Comparison of ENCODE assay signal across 7 cellular contexts in the genomic region with DNA sequence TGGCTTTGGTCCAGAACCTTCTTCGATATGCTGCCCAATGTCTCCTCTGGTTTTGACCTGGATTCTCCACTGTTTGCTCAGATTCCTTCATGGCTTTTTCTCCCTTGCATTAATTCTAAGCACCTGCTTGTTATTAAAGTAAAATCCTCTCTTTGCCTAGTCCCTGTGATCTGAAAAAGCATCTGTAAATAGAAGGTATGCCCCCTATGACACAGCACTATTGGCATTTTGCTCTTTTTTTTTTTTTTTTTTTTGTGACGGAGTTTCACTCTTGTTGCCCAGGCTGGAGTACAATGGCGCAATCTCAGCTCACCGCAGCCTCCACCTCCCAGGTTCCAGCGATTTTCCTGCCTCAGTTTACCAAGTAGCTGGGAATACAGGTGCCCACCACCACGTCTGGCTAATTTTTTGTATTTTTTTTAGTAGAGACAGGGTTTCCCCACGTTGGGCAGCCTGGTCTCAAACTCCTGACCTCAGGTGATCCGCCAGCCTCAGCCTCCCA. TPM values are rescaled to one million over a fixed set of nuclear protein-coding genes. Genes with fewer than 3 reads are reported as not detected.
DNase-seq lines count a peak whose midpoint lies in the region; ATAC-seq, FAIRE-seq and TF ChIP-seq lines count a peak whose summit lies in the region.
"Not testable (repeated sequence)": the region's sequence is repeated elsewhere in the genome, so short reads cannot be mapped to it uniquely, and the experiment has no call there.

No MANE protein-coding gene starts in this region.

- intact Hi-C loops in Caco-2 (cut with micrococcal nuclease; ENCODE audit: unreplicated experiment): not testable (repeated sequence)

- not testable (repeated sequence) for H4K8ac ChIP-seq in H1 (ENCODE audit: extremely low read depth, insufficient read depth, low read length)

- peaks cover 31% of the 10 kb centered on the region for H3K4me1 Mint-ChIP-seq in Caco-2 (ENCODE audit: low read depth, unreplicated experiment)
- peaks cover 26% of the 10 kb centered on the region for H3K4me1 Mint-ChIP-seq in GM23338
- H3K4me1 Mint-ChIP-seq in astrocyte (ENCODE audit: low read depth, unreplicated experiment): peaks cover 10% of the 10 kb centered on the region
- peaks cover 28% of the 10 kb centered on the region for H3K4me1 Mint-ChIP-seq in neural progenitor cell

- not testable (repeated sequence) for TF ChIP-seq CTCF in Caco-2 (IDR thresholded peaks at IDR 0.05; ENCODE audit: insufficient read depth in 1 of 2, low read depth in 1 of 2, low read length in 1 of 2, severe bottlenecking in 1 of 2, unreplicated experiment in 1 of 2); GM23338 (conservative IDR thresholded peaks at IDR 0.05; ENCODE audit: low read depth in 2 of 2); RWPE2 (IDR thresholded peaks at IDR 0.05; ENCODE audit: poor library complexity, severe bottlenecking); astrocyte (IDR thresholded peaks at IDR 0.05; ENCODE audit: insufficient read depth, low read depth, low read length); H1 (IDR thresholded peaks at IDR 0.05; ENCODE audit: control extremely low read depth in 1 of 3, insufficient read depth in 1 of 3, low read depth in 1 of 3, low read length in 3 of 3); neural progenitor cell (IDR thresholded peaks at IDR 0.05)

- H3K56ac ChIP-seq in H1 (replicated peaks; ENCODE audit: insufficient read length, low read depth, low read length): not testable (repeated sequence)

- not testable (repeated sequence) for H2AK5ac ChIP-seq in H1 (ENCODE audit: low read depth, low read length)

- not testable (repeated sequence) for H3K27me3 Mint-ChIP-seq in Caco-2 (ENCODE audit: insufficient read depth, unreplicated experiment); GM23338 (ENCODE audit: insufficient read depth, low read depth, poor library complexity)
- H3K27me3 Mint-ChIP-seq in astrocyte (ENCODE audit: low read depth, unreplicated experiment) (peaks cover 18% of the 10 kb centered on the region), neural progenitor cell (ENCODE audit: insufficient read depth, low read depth) (peaks cover 13% of the 10 kb centered on the region)

- not testable (repeated sequence) for H3K36me3 ChIP-seq in Caco-2 (ENCODE audit: control insufficient read depth, insufficient read depth, low read length); GM23338 (ENCODE audit: insufficient read depth); RWPE2 (ENCODE audit: low read depth); astrocyte (ENCODE audit: insufficient read depth, low read length); H1 (ENCODE audit: control insufficient read depth in 2 of 4, insufficient read depth in 4 of 4, low read length in 3 of 4); neural progenitor cell

- not testable (repeated sequence) for H3K23me2 ChIP-seq in H1 (ENCODE audit: low read depth, low read length)

- H2BK15ac ChIP-seq in H1 (ENCODE audit: low read length): not testable (repeated sequence)

- H4K91ac ChIP-seq in H1 (replicated peaks; ENCODE audit: insufficient read length, low read length): not testable (repeated sequence)

- not testable (repeated sequence) for TF ChIP-seq EP300 in Ishikawa (IDR thresholded peaks at IDR 0.05; ENCODE audit: borderline replicate concordance); H1 (IDR thresholded peaks at IDR 0.05; ENCODE audit: borderline replicate concordance in 1 of 2, low read depth in 2 of 2, low read length in 2 of 2)

- not testable (repeated sequence) for FAIRE-seq in astrocyte (lab: Jason Lieb, UNC); H1 (lab: Jason Lieb, UNC)

- not testable (repeated sequence) for TF ChIP-seq RAD21 in Ishikawa (IDR thresholded peaks at IDR 0.05; ENCODE audit: low read depth); H1 (IDR thresholded peaks at IDR 0.05 in 1 of 2, conservative IDR thresholded peaks at IDR 0.05 in 1 of 2; ENCODE audit: low read depth in 2 of 2, low read length in 2 of 2)

- H3K23ac ChIP-seq in H1 (ENCODE audit: insufficient read length): not testable (repeated sequence)

- not testable (repeated sequence) for H2BK20ac ChIP-seq in H1 (ENCODE audit: low read length)

- H3K9me3 Mint-ChIP-seq in Caco-2 (ENCODE audit: unreplicated experiment): peaks cover 10% of the 10 kb centered on the region
- not testable (repeated sequence) for H3K9me3 Mint-ChIP-seq in GM23338; astrocyte (ENCODE audit: unreplicated experiment); neural progenitor cell

- 79% methylated on average over 7 of the region's 8 CpGs; no CpG with 5 or more reads in 1 of the 2 experiments for WGBS in H1 (ENCODE audit: extremely low coverage in 1 of 2, insufficient coverage in 1 of 2, insufficient read length in 1 of 2, insufficient replicate concordance in 2 of 2, low coverage in 1 of 2, low lambda C conversion rate in 2 of 2, missing lambda C conversion rate in 1 of 2), 2 experiments

- H4K20me1 ChIP-seq in GM23338 (replicated peaks; ENCODE audit: insufficient read depth); astrocyte (ENCODE audit: insufficient read depth, low read length); H1 (replicated peaks in 1 of 2; ENCODE audit: control insufficient read depth in 1 of 2, insufficient read depth in 2 of 2, low read length in 2 of 2); neural progenitor cell (ENCODE audit: low read depth): not testable (repeated sequence)

- TF ChIP-seq POLR2A in H1 (IDR thresholded peaks at IDR 0.05; ENCODE audit: control extremely low read depth in 1 of 2, low read depth in 2 of 2, low read length in 2 of 2): not testable (repeated sequence)

- H3K4me3 ChIP-seq in Caco-2 (ENCODE audit: low read depth, low read length); GM23338; RWPE2 (ENCODE audit: severe bottlenecking); astrocyte (ENCODE audit: insufficient read depth, low read depth, low read length); H1 (ENCODE audit: extremely low read depth in 1 of 4, insufficient read depth in 2 of 4, low read depth in 3 of 4, low read length in 4 of 4); neural progenitor cell: not testable (repeated sequence)

- peak overlapping the region; percentile 72; the same call in 1 of the 2 replicates for H3K18ac ChIP-seq in H1 (ENCODE audit: extremely low read depth, low read length)

- H3K4me2 ChIP-seq in GM23338 (0 out of 2 replicates have a peak overlapping the region, but pooled peaks have one; percentile 29), astrocyte (ENCODE audit: low read length) (peak overlapping the region; percentile 15), neural progenitor cell (peak overlapping the region; percentile 40)
- H3K4me2 ChIP-seq in H1 (ENCODE audit: insufficient read depth in 1 of 2, low read depth in 2 of 2, low read length in 2 of 2): not testable (repeated sequence)

- not testable (repeated sequence) for H3K9ac ChIP-seq in astrocyte (ENCODE audit: low read length); H1 (replicated peaks in 1 of 4; ENCODE audit: extremely low read depth in 1 of 4, low read depth in 3 of 4, low read length in 3 of 4); neural progenitor cell

- ATAC-seq in GM23338 (peak; percentile 12; the same call in 1 of the 3 replicates), RWPE2 (ENCODE audit: low read depth) (peak; percentile 38; the same call in 1 of the 3 replicates)

- not testable (repeated sequence) for DNase-seq in Caco-2; GM23338 (ENCODE audit: low spot score); RWPE2 (ENCODE audit: low spot score); astrocyte (ENCODE audit: low read depth); H1 (ENCODE audit: low read depth in 1 of 2, low spot score in 2 of 2); neural progenitor cell (ENCODE audit: low spot score)

- not testable (repeated sequence) for H3K79me1 ChIP-seq in H1 (ENCODE audit: low read depth, low read length)

- H3K4me3 Mint-ChIP-seq in Caco-2 (ENCODE audit: unreplicated experiment); GM23338; astrocyte (ENCODE audit: unreplicated experiment); neural progenitor cell: not testable (repeated sequence)

- H3K9me2 ChIP-seq in GM23338 (ENCODE audit: insufficient read depth): not testable (repeated sequence)

- not testable (repeated sequence) for H2BK5ac ChIP-seq in H1 (ENCODE audit: low read depth, low read length)

- POLR2A ChIA-PET in Caco-2 (lab: Charles Lee): not testable (repeated sequence)
- POLR2A ChIA-PET in H1 (lab: Charles Lee; ENCODE audit: partially characterized antibody): interaction anchor here (1.8 to 2.1 kb wide), 2 partner anchors 9 to 10 kb away, joined by 6 to 7 read pairs; no protein-coding TSS in a partner anchor

- not testable (repeated sequence) for H3K27me3 ChIP-seq in Caco-2 (replicated peaks; ENCODE audit: control insufficient read depth, insufficient read depth, low read length); GM23338 (ENCODE audit: insufficient read depth); RWPE2 (ENCODE audit: insufficient read depth, poor library complexity, severe bottlenecking); astrocyte (ENCODE audit: insufficient read depth, low read length); H1 (replicated peaks in 1 of 4; ENCODE audit: control insufficient read depth in 3 of 4, extremely low read depth in 1 of 4, insufficient read depth in 3 of 4, low read length in 3 of 4); neural progenitor cell

- H2AFZ ChIP-seq in GM23338: peak overlapping the region; percentile 80
- not testable (repeated sequence) for H2AFZ ChIP-seq in astrocyte (ENCODE audit: low read depth, low read length); H1 (ENCODE audit: low read length); neural progenitor cell (replicated peaks)

- CTCF ChIA-PET in Caco-2 (lab: Charles Lee): interaction anchor here (1.0 kb wide), 1 partner anchor 9 kb away, joined by 4 read pairs; no protein-coding TSS in a partner anchor
- CTCF ChIA-PET in H1 (lab: Charles Lee; ENCODE audit: partially characterized antibody): interaction anchor here (1.0 to 1.6 kb wide), 9 partner anchors 9 to 432 kb away, joined by 3 to 8 read pairs (median 4); no protein-coding TSS in a partner anchor

- not testable (repeated sequence) for H3K36me3 Mint-ChIP-seq in Caco-2 (ENCODE audit: insufficient read depth, unreplicated experiment); GM23338 (ENCODE audit: low read depth); astrocyte (ENCODE audit: low read depth, unreplicated experiment); neural progenitor cell

- not testable (repeated sequence) for H3K4ac ChIP-seq in H1 (replicated peaks; ENCODE audit: insufficient read length, low read depth, low read length)

- H2BK120ac ChIP-seq in H1 (replicated peaks; ENCODE audit: low read depth, low read length): peak overlapping the region; percentile 33

- H3K79me2 ChIP-seq in GM23338 (replicated peaks; ENCODE audit: insufficient read depth); astrocyte (ENCODE audit: insufficient read depth, low read length); H1 (ENCODE audit: control insufficient read depth in 1 of 2, insufficient read depth in 2 of 2, low read length in 2 of 2); neural progenitor cell (ENCODE audit: low read depth): not testable (repeated sequence)

- not testable (repeated sequence) for H3K14ac ChIP-seq in H1 (ENCODE audit: insufficient read length)

- H3K27ac ChIP-seq in GM23338 (ENCODE audit: low read depth); RWPE2 (ENCODE audit: poor library complexity, severe bottlenecking); astrocyte (ENCODE audit: low read depth, low read length); H1 (ENCODE audit: low read depth, low read length); neural progenitor cell: not testable (repeated sequence)

- H3K9me3 ChIP-seq in Caco-2; RWPE2 (ENCODE audit: severe bottlenecking); astrocyte (ENCODE audit: insufficient read depth, low read depth, low read length); H1 (ENCODE audit: insufficient read depth in 2 of 2, low read depth in 1 of 2, low read length in 1 of 2); neural progenitor cell (ENCODE audit: low read depth): not testable (repeated sequence)

- H3K27ac Mint-ChIP-seq in Caco-2 (ENCODE audit: unreplicated experiment) (peak overlapping the region; percentile 59), GM23338 (peak overlapping the region; percentile 74)
- H3K27ac Mint-ChIP-seq in astrocyte (ENCODE audit: unreplicated experiment); neural progenitor cell: not testable (repeated sequence)

- not testable (repeated sequence) for H3F3A ChIP-seq in GM23338 (replicated peaks; ENCODE audit: low read depth)
- peaks cover 28% of the 10 kb centered on the region for H3F3A ChIP-seq in neural progenitor cell (ENCODE audit: low read depth)

- H4K5ac ChIP-seq in H1 (ENCODE audit: insufficient read length, low read depth, low read length): not testable (repeated sequence)

- H3K4me1 ChIP-seq in Caco-2; astrocyte (ENCODE audit: insufficient read depth, low read length): not testable (repeated sequence)
- H3K4me1 ChIP-seq in GM23338 (ENCODE audit: insufficient read depth) (peaks cover 17% of the 10 kb centered on the region; the same call in 1 of the 2 replicates), RWPE2 (ENCODE audit: insufficient read depth, poor library complexity, severe bottlenecking) (peaks cover 12% of the 10 kb centered on the region), H1 (replicated peaks in 1 of 4; ENCODE audit: control insufficient read depth in 3 of 4, insufficient read depth in 4 of 4, low read length in 3 of 4) (peaks cover 0 to 15% (median 8%) of the 10 kb centered on the region in 4 experiments; a peak in 4 of 7 replicates), neural progenitor cell (peaks cover 23% of the 10 kb centered on the region)

- not testable (repeated sequence) for H2BK12ac ChIP-seq in H1 (ENCODE audit: low read depth, low read length)

- not testable (repeated sequence) for BruUV-seq in Caco-2 (replicated peaks; lab: Mats Ljungman, UMichigan)

RNA-seq across cellular contexts. Expression of a gene that starts 37.2 kb away (rescaled TPM):
- total RNA-seq in Caco-2 (2022) (392 and 403 TPM in 2 replicates), astrocyte (312 and 359 TPM in 2 replicates), neural progenitor cell (ENCODE audit: low replicate concordance) (267 and 305 TPM in 2 replicates)
- 292 and 348 TPM in 2 replicates for total RNA-seq in GM23338 (2014; rRNA removed; shearing (Covaris generic))
- polyA plus RNA-seq in GM23338 (2016; fragmentation: Nextera tagmentation; extraction: Ambion mirVana) (111 and 116 TPM in 2 replicates), H1 (2011; rRNA removed) (115 and 124 TPM in 2 replicates)
- 302 and 349 TPM in 2 replicates for total RNA-seq in H1 (2021; fragmentation: NEBNext Ultra II Directional; extraction: Animal tissue kit (Norgen Biotek cat#: 25700))
- 159 TPM for polyA plus RNA-seq in H1 (2011; cell fraction: cytosol; rRNA removed)
- 239 TPM for polyA plus RNA-seq in H1 (2011; cell fraction: nucleus; rRNA removed)
- polyA plus RNA-seq in H1 (2012, experiment 1 of 2): 239 to 268 TPM (median 258 TPM) in 4 replicates
- 40.4 TPM for polyA plus RNA-seq in H1 (2012, experiment 2 of 2)
- polyA plus RNA-seq in H1 (2013, experiment 1 of 2): 134 TPM
- 131 TPM for polyA plus RNA-seq in H1 (2013, experiment 2 of 2)
- polyA minus RNA-seq in H1 (2011; rRNA and poly(A)+ RNA removed): 165 and 188 TPM in 2 replicates
- polyA minus RNA-seq in H1 (2011; cell fraction: cytosol; rRNA and poly(A)+ RNA removed): 179 TPM
- 114 TPM for polyA minus RNA-seq in H1 (2011; cell fraction: nucleus; rRNA and poly(A)+ RNA removed)
